In the genomic region with DNA sequence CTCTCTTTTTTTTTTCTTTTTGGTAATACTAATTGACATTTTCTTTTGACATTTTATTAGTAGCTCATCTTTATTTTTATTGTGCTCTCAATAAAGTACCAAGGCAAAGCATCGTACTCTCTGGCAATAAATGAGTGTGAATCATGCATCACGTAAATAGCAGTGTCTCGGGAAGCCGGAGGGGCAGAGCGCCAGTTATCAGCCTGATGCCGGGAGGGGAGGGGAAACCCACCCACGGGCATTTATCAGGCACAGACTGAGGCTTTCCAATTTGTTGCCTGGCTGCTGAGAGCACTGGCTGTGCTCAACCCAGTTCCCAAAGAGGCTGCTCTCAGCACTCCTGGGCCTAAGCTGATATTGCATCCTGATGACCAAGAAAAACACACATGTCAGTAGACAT, we compare ENCODE assay signal across 11 cellular contexts.
DNase-seq lines count a peak whose midpoint lies in the region; ATAC-seq, FAIRE-seq and TF ChIP-seq lines count a peak whose summit lies in the region.
"Had no signal": no experiment of that assay in that cellular context is flagged by ENCODE, and none has a peak within 500 bp of the region (broad histone marks: within the 10 kb centered on the region; RNA-seq: fewer than 3 reads in every experiment).

No MANE protein-coding gene starts in this region.

- H3K27me3 Mint-ChIP-seq in nephron (ENCODE audit: low read depth): no peaks in the 10 kb centered on the region
- H3K27me3 Mint-ChIP-seq in activated CD4-positive, alpha-beta T cell treated with anti-CD3 and anti-CD28 coated beads for 36 hours: peaks cover 6% of the 10 kb centered on the region
- H3K27me3 Mint-ChIP-seq in activated naive CD4-positive, alpha-beta T cell treated with anti-CD3 and anti-CD28 coated beads, Interleukin-2, amount 10 ng/mL, durations not matched to agents 7 days and 5 days: peaks cover 4% of the 10 kb centered on the region

- no peaks in the 10 kb centered on the region for H3K36me3 Mint-ChIP-seq in nephron (ENCODE audit: low read depth)
- no peaks in the 10 kb centered on the region for H3K36me3 Mint-ChIP-seq in activated CD4-positive, alpha-beta T cell treated with anti-CD3 and anti-CD28 coated beads for 36 hours (ENCODE audit: low read depth)
- no peaks in the 10 kb centered on the region for H3K36me3 Mint-ChIP-seq in activated naive CD4-positive, alpha-beta T cell treated with anti-CD3 and anti-CD28 coated beads, Interleukin-2, amount 10 ng/mL, durations not matched to agents 7 days and 5 days

- H3K27ac Mint-ChIP-seq in nephron: peak overlapping the region; percentile 90 to 91 (median 90)
- H3K27ac Mint-ChIP-seq in activated CD4-positive, alpha-beta T cell treated with anti-CD3 and anti-CD28 coated beads for 36 hours: no peak overlapping the region
- no peak overlapping the region for H3K27ac Mint-ChIP-seq in activated naive CD4-positive, alpha-beta T cell treated with anti-CD3 and anti-CD28 coated beads, Interleukin-2, amount 10 ng/mL, durations not matched to agents 7 days and 5 days

- CTCF ChIA-PET in activated CD4-positive, alpha-beta T cell treated with anti-CD3 and anti-CD28 coated beads for 36 hours (lab: Charles Lee): interaction anchor here (0.6 to 0.7 kb wide), 2 partner anchors 20 to 1344 kb away, joined by 3 read pairs; no protein-coding TSS in a partner anchor
- CTCF ChIA-PET in activated naive CD4-positive, alpha-beta T cell treated with anti-CD3 and anti-CD28 coated beads, Interleukin-2, amount 10 ng/mL, durations not matched to agents 7 days and 5 days (lab: Charles Lee): no interaction called here

- peaks cover 57% of the 10 kb centered on the region for H3K4me1 Mint-ChIP-seq in nephron
- no peaks in the 10 kb centered on the region for H3K4me1 Mint-ChIP-seq in activated CD4-positive, alpha-beta T cell treated with anti-CD3 and anti-CD28 coated beads for 36 hours
- no peaks in the 10 kb centered on the region for H3K4me1 Mint-ChIP-seq in activated naive CD4-positive, alpha-beta T cell treated with anti-CD3 and anti-CD28 coated beads, Interleukin-2, amount 10 ng/mL, durations not matched to agents 7 days and 5 days

- intact Hi-C loops in activated CD4-positive, alpha-beta T cell treated with anti-CD3 and anti-CD28 coated beads for 36 hours (cut with DNase I, micrococcal nuclease): no loop called here

- no peak overlapping the region for H3K4me3 ChIP-seq in fibroblast of the aortic adventitia (ENCODE audit: low read depth, low read length)
- H3K4me3 ChIP-seq: prostate gland had no signal

- no peak overlapping the region for H3K4me3 Mint-ChIP-seq in nephron
- H3K4me3 Mint-ChIP-seq in activated CD4-positive, alpha-beta T cell treated with anti-CD3 and anti-CD28 coated beads for 36 hours: no peak overlapping the region
- H3K4me3 Mint-ChIP-seq in activated naive CD4-positive, alpha-beta T cell treated with anti-CD3 and anti-CD28 coated beads, Interleukin-2, amount 10 ng/mL, durations not matched to agents 7 days and 5 days: no peak overlapping the region

- TF ChIP-seq CTCF in fibroblast of the aortic adventitia (IDR thresholded peaks at IDR 0.05; ENCODE audit: insufficient read depth, low read length): no peak
- TF ChIP-seq CTCF in nephron (IDR thresholded peaks at IDR 0.05; ENCODE audit: unreplicated experiment in 3 of 3): no peak

- POLR2A ChIA-PET in activated CD4-positive, alpha-beta T cell treated with anti-CD3 and anti-CD28 coated beads for 36 hours (lab: Charles Lee): no interaction called here

- H3K9me3 Mint-ChIP-seq in nephron: no peaks in the 10 kb centered on the region
- H3K9me3 Mint-ChIP-seq in activated CD4-positive, alpha-beta T cell treated with anti-CD3 and anti-CD28 coated beads for 36 hours (ENCODE audit: low read depth): no peaks in the 10 kb centered on the region
- no peaks in the 10 kb centered on the region for H3K9me3 Mint-ChIP-seq in activated naive CD4-positive, alpha-beta T cell treated with anti-CD3 and anti-CD28 coated beads, Interleukin-2, amount 10 ng/mL, durations not matched to agents 7 days and 5 days

- no peak for ATAC-seq in activated CD4-positive, alpha-beta T cell treated with anti-CD3 and anti-CD28 coated beads for 36 hours
- no peak for ATAC-seq in GM21447 (IDR thresholded peaks at IDR 0.05; ENCODE audit: unreplicated experiment)
- ATAC-seq: Panc1 had no signal

- FAIRE-seq in urothelium cell line (lab: Jason Lieb, UNC): no peak
- FAIRE-seq: TTC549 had no signal

- DNase-seq in NCI-H1105 treated with DMSO at 0.1 percent for 48 hours (lab: John Stamatoyannopoulos, UW): peak; percentile 29
- no peak for DNase-seq in NCI-H1105 (lab: John Stamatoyannopoulos, UW)
- DNase-seq in fibroblast of the aortic adventitia (ENCODE audit: low read depth): peak; percentile 85
- peak; percentile 48 for DNase-seq in urothelium cell line (ENCODE audit: low spot score)
- DNase-seq in activated CD4-positive, alpha-beta T cell treated with anti-CD3 and anti-CD28 coated beads for 36 hours: no peak
- no peak for DNase-seq in activated naive CD4-positive, alpha-beta T cell treated with anti-CD3 and anti-CD28 coated beads, Interleukin-2, amount 10 ng/mL, durations not matched to agents 7 days and 5 days

Comparison
In these comparisons a context has a peak if more than half of its experiments do, and no peak if none do; other contexts are left out.
1. DNase-seq: peak in NCI-H1105 treated with DMSO at 0.1 percent for 48 hours (single experiment), fibroblast of the aortic adventitia (single experiment) and urothelium cell line (single experiment); none in NCI-H1105 (single experiment), activated CD4-positive, alpha-beta T cell treated with anti-CD3 and anti-CD28 coated beads for 36 hours (single experiment) and activated naive CD4-positive, alpha-beta T cell treated with anti-CD3 and anti-CD28 coated beads, Interleukin-2, amount 10 ng/mL, durations not matched to agents 7 days and 5 days (single experiment).
2. H3K27ac Mint-ChIP-seq: peak in nephron (3 of 3); none in activated CD4-positive, alpha-beta T cell treated with anti-CD3 and anti-CD28 coated beads for 36 hours (single experiment) and activated naive CD4-positive, alpha-beta T cell treated with anti-CD3 and anti-CD28 coated beads, Interleukin-2, amount 10 ng/mL, durations not matched to agents 7 days and 5 days (single experiment).